ENCODE assay signal across 1 cellular context in the genomic region with DNA sequence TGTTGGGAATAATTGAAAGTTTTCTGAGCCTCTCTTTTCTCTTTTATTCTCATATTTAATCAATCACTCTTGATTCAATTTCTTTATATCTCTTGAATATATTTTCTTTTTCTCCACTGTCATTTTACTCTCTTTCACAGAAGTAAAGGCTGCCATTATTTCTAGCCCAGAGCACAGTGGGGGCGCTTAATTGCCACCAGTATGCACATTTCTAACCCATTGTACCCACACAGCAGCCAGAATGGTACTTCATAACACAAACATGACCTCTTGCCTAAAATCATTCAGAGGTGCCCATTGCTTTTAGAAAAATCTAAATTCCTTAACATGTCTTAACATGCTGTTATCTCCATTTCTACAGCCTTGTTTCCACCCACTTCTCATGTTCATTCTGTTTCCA.
TF ChIP-seq lines count a peak whose summit lies in the region.

No MANE protein-coding gene starts in this region.

TF ChIP-seq in GM23338, 12 proteins besides CTCF, POLR2A, EP300 and RAD21 (continued from another document):
- TF ChIP-seq, protein P1, sequence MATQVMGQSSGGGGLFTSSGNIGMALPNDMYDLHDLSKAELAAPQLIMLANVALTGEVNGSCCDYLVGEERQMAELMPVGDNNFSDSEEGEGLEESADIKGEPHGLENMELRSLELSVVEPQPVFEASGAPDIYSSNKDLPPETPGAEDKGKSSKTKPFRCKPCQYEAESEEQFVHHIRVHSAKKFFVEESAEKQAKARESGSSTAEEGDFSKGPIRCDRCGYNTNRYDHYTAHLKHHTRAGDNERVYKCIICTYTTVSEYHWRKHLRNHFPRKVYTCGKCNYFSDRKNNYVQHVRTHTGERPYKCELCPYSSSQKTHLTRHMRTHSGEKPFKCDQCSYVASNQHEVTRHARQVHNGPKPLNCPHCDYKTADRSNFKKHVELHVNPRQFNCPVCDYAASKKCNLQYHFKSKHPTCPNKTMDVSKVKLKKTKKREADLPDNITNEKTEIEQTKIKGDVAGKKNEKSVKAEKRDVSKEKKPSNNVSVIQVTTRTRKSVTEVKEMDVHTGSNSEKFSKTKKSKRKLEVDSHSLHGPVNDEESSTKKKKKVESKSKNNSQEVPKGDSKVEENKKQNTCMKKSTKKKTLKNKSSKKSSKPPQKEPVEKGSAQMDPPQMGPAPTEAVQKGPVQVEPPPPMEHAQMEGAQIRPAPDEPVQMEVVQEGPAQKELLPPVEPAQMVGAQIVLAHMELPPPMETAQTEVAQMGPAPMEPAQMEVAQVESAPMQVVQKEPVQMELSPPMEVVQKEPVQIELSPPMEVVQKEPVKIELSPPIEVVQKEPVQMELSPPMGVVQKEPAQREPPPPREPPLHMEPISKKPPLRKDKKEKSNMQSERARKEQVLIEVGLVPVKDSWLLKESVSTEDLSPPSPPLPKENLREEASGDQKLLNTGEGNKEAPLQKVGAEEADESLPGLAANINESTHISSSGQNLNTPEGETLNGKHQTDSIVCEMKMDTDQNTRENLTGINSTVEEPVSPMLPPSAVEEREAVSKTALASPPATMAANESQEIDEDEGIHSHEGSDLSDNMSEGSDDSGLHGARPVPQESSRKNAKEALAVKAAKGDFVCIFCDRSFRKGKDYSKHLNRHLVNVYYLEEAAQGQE (IDR thresholded peaks at IDR 0.05; ENCODE audit: unreplicated experiment) = no peak
TF ChIP-seq in GM23338: peak in this region for 0.
